ENCODE assay signal across 8 cellular contexts in the genomic region with DNA sequence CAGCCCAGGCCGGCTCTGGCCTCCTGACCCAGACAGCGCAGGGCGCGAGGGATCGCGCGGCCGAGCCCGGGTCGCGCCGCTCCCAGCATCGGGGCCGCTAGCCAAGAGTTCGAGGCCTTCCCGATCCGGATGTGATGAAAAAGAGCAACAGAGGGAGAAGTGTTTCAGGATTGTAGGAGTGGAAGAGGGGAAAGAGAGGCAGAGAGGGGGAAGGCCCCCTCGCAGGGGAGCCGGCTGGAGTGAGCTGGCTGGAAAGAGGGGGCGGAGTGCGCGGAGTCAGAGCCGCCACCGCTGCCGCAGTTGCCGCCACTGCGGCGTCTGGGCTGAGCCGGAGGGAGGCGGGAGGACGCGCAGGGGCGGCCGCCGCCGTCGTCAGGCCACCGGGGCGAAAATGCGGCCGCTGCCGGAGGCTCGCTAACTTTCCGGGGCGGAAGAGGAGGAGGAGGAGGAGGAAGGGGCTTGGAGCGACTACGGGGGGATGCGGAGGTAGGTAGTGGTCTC. TPM values are rescaled to one million over a fixed set of nuclear protein-coding genes. Genes with fewer than 3 reads are reported as not detected.
A peak's percentile ranks its signal among the peaks of the same experiment; 100 is the strongest.
DNase-seq lines count a peak whose midpoint lies in the region; ATAC-seq, FAIRE-seq and TF ChIP-seq lines count a peak whose summit lies in the region.

No MANE protein-coding gene starts in this region.

- H3K4me1 ChIP-seq in kidney (ENCODE audit: control insufficient read depth in 1 of 2, insufficient read depth in 1 of 2, low read depth in 1 of 2, low read length in 2 of 2): peaks cover 0 to 4% of the 10 kb centered on the region in 2 donors

- no peaks in the 10 kb centered on the region for H3K9me3 Mint-ChIP-seq in CD14-positive monocyte

- H3K4me1 Mint-ChIP-seq in CD14-positive monocyte: peaks cover 33% of the 10 kb centered on the region

- peak overlapping the region; percentile 91 to 96 for H3K4me3 Mint-ChIP-seq in CD14-positive monocyte

- peak; percentile 32 for ATAC-seq in GM19351 (IDR thresholded peaks at IDR 0.05; ENCODE audit: unreplicated experiment)
- peak; percentile 36 for ATAC-seq in HG03457 (IDR thresholded peaks at IDR 0.05; ENCODE audit: unreplicated experiment)

- H3K36me3 ChIP-seq in brain microvascular endothelial cell (replicated peaks) (no peaks in the 10 kb centered on the region), kidney (ENCODE audit: control insufficient read depth in 1 of 2, insufficient read depth in 2 of 2, low read length in 2 of 2) (no peaks in the 10 kb centered on the region)

- peaks cover 0 to 1% (median 0%) of the 10 kb centered on the region in 3 donors for H3K27me3 Mint-ChIP-seq in CD14-positive monocyte (ENCODE audit: low read depth in 3 of 3)

- peak overlapping the region; percentile 79 to 97 (median 91) for H3K27ac Mint-ChIP-seq in CD14-positive monocyte

- DNase-seq in CD14-positive monocyte (ENCODE audit: low spot score) (no peak), T1000 (lab: John Stamatoyannopoulos, UW) (peak; percentile 12), brain microvascular endothelial cell (peak; percentile 38), kidney (no peak), cerebellar cortex (ENCODE audit: low spot score) (no peak)
- DNase-seq in stimulated activated CD4-positive, alpha-beta T cell treated with anti-CD3 and anti-CD28 coated beads, Interleukin-2, amount 100 ng/mL, for 24 hours: peak; percentile 71 to 76

- peak overlapping the region; percentile 62 for H3K27ac ChIP-seq in brain microvascular endothelial cell
- H3K27ac ChIP-seq in kidney (ENCODE audit: low read depth in 2 of 2, low read length in 2 of 2): peak overlapping the region; percentile 81 to 89

- TF ChIP-seq CTCF in CD14-positive monocyte (IDR thresholded peaks at IDR 0.05) (no peak), brain microvascular endothelial cell (IDR thresholded peaks at IDR 0.05; ENCODE audit: low read depth, low read length, missing control alignments) (no peak), kidney (IDR thresholded peaks at IDR 0.05; ENCODE audit: borderline replicate concordance, extremely low read depth, insufficient read depth) (no peak)

- in situ Hi-C loops in brain microvascular endothelial cell (cut with HindIII; ENCODE audit: low pct_ligation_motif_present, low sequenced_read_pairs): no loop called here

- intact Hi-C loops in CD14-positive monocyte (cut with micrococcal nuclease): loop anchor here in 1 of 2 donors (5.0 to 10.0 kb wide), 4 partner anchors 35 to 1293 kb away; partner anchors contain the start of gene TES
- intact Hi-C loops in kidney (cut with DNase I): no loop called here

- H3K27me3 ChIP-seq in brain microvascular endothelial cell (replicated peaks): no peaks in the 10 kb centered on the region

- H3K9ac ChIP-seq in kidney (ENCODE audit: low read length in 2 of 2): peak overlapping the region; percentile 57 to 87

- H3K9me3 ChIP-seq in kidney (ENCODE audit: control insufficient read depth in 1 of 2, low read length in 2 of 2): no peaks in the 10 kb centered on the region

- H3K36me3 Mint-ChIP-seq in CD14-positive monocyte: peaks cover 0 to 3% of the 10 kb centered on the region in 2 donors

- H3K4me3 ChIP-seq in brain microvascular endothelial cell (ENCODE audit: low read depth, low read length): peak overlapping the region; percentile 77
- peak overlapping the region; percentile 91 for H3K4me3 ChIP-seq in kidney (ENCODE audit: low read length in 2 of 2)

- no peak for FAIRE-seq in kidney (lab: Jason Lieb, UNC)

RNA-seq across cellular contexts. Expression of gene MDFIC, which starts 0.3 kb away (rescaled TPM):
- polyA plus RNA-seq in CD14-positive monocyte (10 to 100 TPM; 19.9 to 30.0 TPM), kidney (ENCODE audit: insufficient read depth, low read depth, low replicate concordance) (9.8 TPM)
- total RNA-seq in kidney: 32.9 TPM

Comparison
In these comparisons a context has a peak if more than half of its experiments do, and no peak if none do; other contexts are left out.
1. DNase-seq: peak in T1000 (single experiment), brain microvascular endothelial cell (single experiment) and stimulated activated CD4-positive, alpha-beta T cell treated with anti-CD3 and anti-CD28 coated beads, Interleukin-2, amount 100 ng/mL, for 24 hours (2 of 2); none in CD14-positive monocyte (single experiment), kidney (single experiment) and cerebellar cortex (single experiment).